Comparison of ENCODE assay signal across 32 cellular contexts in genomic region chrX:106919932-106920452, GRCh38. TPM values are rescaled to one million over a fixed set of nuclear protein-coding genes. Genes with fewer than 3 reads are reported as not detected.
DNase-seq lines count a peak whose midpoint lies in the region; ATAC-seq and TF ChIP-seq lines count a peak whose summit lies in the region.
"Had no signal": no experiment of that assay in that cellular context is flagged by ENCODE, and none has a peak within 500 bp of the region (broad histone marks: within the 10 kb centered on the region; RNA-seq: fewer than 3 reads in every experiment).

Gene CLDN2, plus strand, starts transcription at chrX:106920402. Its CDS starts 7,827 bp downstream, at chrX:106928229.

- CTCF ChIA-PET in WTC11 (lab: Charles Lee), result interaction anchor here (0.7 to 1.0 kb wide), 3 partner anchors 26 to 1059 kb away, joined by 3 to 9 read pairs (median 3); no protein-coding TSS in a partner anchor

- POLR2A ChIA-PET in WTC11 (lab: Charles Lee), result interaction anchor here (0.7 kb wide), 1 partner anchor 102 kb away, joined by 3 read pairs; no protein-coding TSS in a partner anchor

- no peak within 1 kb of the TSS for H2AFZ ChIP-seq in neuronal stem cell (ENCODE audit: low read length)

- peak; percentile 39 for DNase-seq in WTC11 (ENCODE audit: low spot score)
- peak; percentile 85 for DNase-seq in iPS-NIHi7 (ENCODE audit: extremely low spot score)
- DNase-seq in neuronal stem cell (ENCODE audit: low spot score), result peak; percentile 75
- no peak for DNase-seq in A172 (ENCODE audit: low spot score)
- DNase-seq: activated CD4-positive, alpha-beta memory T cell treated with anti-CD3 and anti-CD28 coated beads for 36 hours; activated CD8-positive, alpha-beta memory T cell treated with anti-CD3 and anti-CD28 coated beads, Interleukin-2, amount 50 U/mL, for 48 hours; activated naive CD8-positive, alpha-beta T cell treated with anti-CD3 and anti-CD28 coated beads for 36 hours; EL; esophagus squamous epithelium; hippocampal formation; Karpas-422; kidney glomerular epithelial cell; MV-4-11; naive B cell; NCI-H1694 treated with DMSO at 0.1 percent for 48 hours; NCI-H2171; NCI-H524; ovary; SJCRH30; stimulated activated CD4-positive, alpha-beta T cell treated with anti-CD3 and anti-CD28 coated beads, Interleukin-4, amount 100 ng/mL, for 1 hour; T-cell had no signal

- no peak within 1 kb of the TSS for H3K23ac ChIP-seq in neuronal stem cell (ENCODE audit: low read depth, low read length, poor library complexity)

- no peaks in the 10 kb centered on the region for H3K36me3 Mint-ChIP-seq in WTC11
- H3K36me3 Mint-ChIP-seq: activated CD4-positive, alpha-beta memory T cell treated with anti-CD3 and anti-CD28 coated beads for 36 hours; activated naive CD8-positive, alpha-beta T cell treated with anti-CD3 and anti-CD28 coated beads for 36 hours; CD14-positive monocyte; memory B cell; naive B cell; stimulated activated memory B cell treated with anti-CD40 and anti-IgM and Interleukin-4, amounts not matched to agents 10 μg/mL and 1 μg/mL and 100 μg/mL, for 72 hours; T-cell had no signal

- H3K9me3 Mint-ChIP-seq in WTC11, result no peaks in the 10 kb centered on the region
- H3K9me3 Mint-ChIP-seq: activated CD4-positive, alpha-beta memory T cell treated with anti-CD3 and anti-CD28 coated beads for 36 hours; activated naive CD8-positive, alpha-beta T cell treated with anti-CD3 and anti-CD28 coated beads for 36 hours; activated T-helper 2 cell treated with anti-CD3 and anti-CD28 coated beads, Interferon-gamma antibody, Interleukin-2, Interleukin-4, amounts not matched to agents 10 μg/mL and 5 μg/mL and 100 μg/mL, durations not matched to agents 14 hours and 24 hours and 36 hours; memory B cell; stimulated activated memory B cell treated with anti-CD40 and anti-IgM and Interleukin-4, amounts not matched to agents 10 μg/mL and 1 μg/mL and 100 μg/mL, for 72 hours; T-cell had no signal

- H3K18ac ChIP-seq in neuronal stem cell (ENCODE audit: low read length), result peak within 1 kb of the TSS; percentile 81

- no peak for TF ChIP-seq CTCF in WTC11 (IDR thresholded peaks at IDR 0.05)

- peaks cover 11% of the 10 kb centered on the region; the same call in 1 of the 2 replicates for H3K4me1 Mint-ChIP-seq in WTC11
- H3K4me1 Mint-ChIP-seq: naive B cell; stimulated activated memory B cell treated with anti-CD40 and anti-IgM and Interleukin-4, amounts not matched to agents 10 μg/mL and 1 μg/mL and 100 μg/mL, for 72 hours had no signal

- H3K79me1 ChIP-seq in neuronal stem cell (ENCODE audit: low read depth, low read length), result no peaks in the 10 kb centered on the region

- no peak for TF ChIP-seq POLR2A in GM18505 (IDR thresholded peaks at IDR 0.05; ENCODE audit: borderline replicate concordance, extremely low read depth, insufficient read depth, insufficient read length)

- H3K36me3 ChIP-seq in ES-I3 (ENCODE audit: insufficient read depth, low read length) (no peaks in the 10 kb centered on the region), neuronal stem cell (replicated peaks in 1 of 2; ENCODE audit: control insufficient read depth in 2 of 2, insufficient read depth in 2 of 2, low read length in 2 of 2) (no peaks in the 10 kb centered on the region)
- H3K36me3 ChIP-seq: esophagus squamous epithelium, ovary, right atrium auricular region, SJCRH30, suprapubic skin had no signal

- H4K91ac ChIP-seq in neuronal stem cell (ENCODE audit: low read depth, low read length, poor library complexity), result no peak within 1 kb of the TSS

- no peak within 1 kb of the TSS for H2BK120ac ChIP-seq in neuronal stem cell (ENCODE audit: low read depth, low read length)

- H2AK5ac ChIP-seq in neuronal stem cell (ENCODE audit: low read depth, low read length), result no peak within 1 kb of the TSS

- H3K4ac ChIP-seq in neuronal stem cell (ENCODE audit: low read length), result no peak within 1 kb of the TSS

- no peaks in the 10 kb centered on the region; the same call in 1 of the 2 replicates for H3K27me3 Mint-ChIP-seq in WTC11 (ENCODE audit: low read depth)

- H3K9me3 ChIP-seq in ES-I3 (ENCODE audit: control insufficient read depth, insufficient read depth, low read length) (no peaks in the 10 kb centered on the region), neuronal stem cell (replicated peaks in 1 of 2; ENCODE audit: control insufficient read depth in 2 of 2, insufficient read depth in 1 of 2, low read depth in 1 of 2, low read length in 2 of 2) (no peaks in the 10 kb centered on the region)
- H3K9me3 ChIP-seq: esophagus squamous epithelium, ovary, right atrium auricular region, SJCRH30, suprapubic skin had no signal

- H2BK12ac ChIP-seq in neuronal stem cell (ENCODE audit: low read length), result no peak within 1 kb of the TSS

- no peak within 1 kb of the TSS for H3K27ac Mint-ChIP-seq in WTC11
- H3K27ac Mint-ChIP-seq: activated CD4-positive, alpha-beta memory T cell treated with anti-CD3 and anti-CD28 coated beads for 36 hours; activated naive CD8-positive, alpha-beta T cell treated with anti-CD3 and anti-CD28 coated beads for 36 hours; activated T-helper 2 cell treated with anti-CD3 and anti-CD28 coated beads, Interferon-gamma antibody, Interleukin-2, Interleukin-4, amounts not matched to agents 10 μg/mL and 5 μg/mL and 100 μg/mL, durations not matched to agents 14 hours and 24 hours and 36 hours; memory B cell; naive B cell; stimulated activated memory B cell treated with anti-CD40 and anti-IgM and Interleukin-4, amounts not matched to agents 10 μg/mL and 1 μg/mL and 100 μg/mL, for 72 hours; T-cell had no signal

- no CpG with 5 or more reads among the region's 2 CpGs for WGBS in neuronal stem cell (ENCODE audit: extremely low coverage in 2 of 2, insufficient read length in 2 of 2, insufficient replicate concordance in 1 of 2), 2 donors

- H2BK15ac ChIP-seq in neuronal stem cell (ENCODE audit: low read length), result no peak within 1 kb of the TSS

- peak within 1 kb of the TSS; percentile 90 for H2BK5ac ChIP-seq in neuronal stem cell (ENCODE audit: low read length)

- ATAC-seq in WTC11, result peak; percentile 90
- no peak for ATAC-seq in HG02852 (IDR thresholded peaks at IDR 0.05; ENCODE audit: unreplicated experiment)
- no peak for ATAC-seq in GM18505 (IDR thresholded peaks at IDR 0.05; ENCODE audit: unreplicated experiment)
- ATAC-seq: activated CD4-positive, CD25-positive, alpha-beta regulatory T cell treated with anti-CD3 and anti-CD28 coated beads, Interleukin-2, amount 50 U/mL, for 24 hours; stimulated activated memory B cell treated with anti-CD40 and anti-IgM and Interleukin-4, amounts not matched to agents 10 μg/mL and 1 μg/mL and 100 μg/mL, for 72 hours; T-cell had no signal

- H3K9ac ChIP-seq in ES-I3 (ENCODE audit: low read depth, low read length) (peak within 1 kb of the TSS; percentile 8; the same call in 1 of the 2 replicates), neuronal stem cell (ENCODE audit: low read depth, low read length, poor library complexity) (no peak within 1 kb of the TSS)

- peak within 1 kb of the TSS; percentile 68 for H3K27ac ChIP-seq in neuronal stem cell (replicated peaks; ENCODE audit: low read length)
- H3K27ac ChIP-seq: esophagus squamous epithelium, ovary, right atrium auricular region, SJCRH30, suprapubic skin had no signal

- H3K4me1 ChIP-seq in ES-I3 (ENCODE audit: insufficient read depth, low read length) (peaks cover 15% of the 10 kb centered on the region), neuronal stem cell (ENCODE audit: control insufficient read depth in 2 of 2, insufficient read depth in 1 of 2, low read depth in 1 of 2, low read length in 2 of 2) (peaks cover 6 to 11% of the 10 kb centered on the region in 2 donors)
- H3K4me1 ChIP-seq: right atrium auricular region, SJCRH30, suprapubic skin had no signal

- H3K4me2 ChIP-seq in neuronal stem cell (ENCODE audit: insufficient read depth, low read length, poor library complexity, severe bottlenecking), result peak within 1 kb of the TSS; percentile 14

- H3K27me3 ChIP-seq in neuronal stem cell (ENCODE audit: control insufficient read depth in 3 of 3, insufficient read depth in 3 of 3, low read depth in 1 of 3, low read length in 3 of 3), result peaks cover 0 to 32% (median 0%) of the 10 kb centered on the region in 3 experiments
- H3K27me3 ChIP-seq: esophagus squamous epithelium, ovary, right atrium auricular region, SJCRH30, suprapubic skin had no signal

- no peak within 1 kb of the TSS for H3K14ac ChIP-seq in neuronal stem cell (ENCODE audit: low read length)

- no peak within 1 kb of the TSS for H3K4me3 Mint-ChIP-seq in WTC11
- H3K4me3 Mint-ChIP-seq: activated CD4-positive, alpha-beta memory T cell treated with anti-CD3 and anti-CD28 coated beads for 36 hours; activated naive CD8-positive, alpha-beta T cell treated with anti-CD3 and anti-CD28 coated beads for 36 hours; CD14-positive monocyte; memory B cell; naive B cell; stimulated activated memory B cell treated with anti-CD40 and anti-IgM and Interleukin-4, amounts not matched to agents 10 μg/mL and 1 μg/mL and 100 μg/mL, for 72 hours; T-cell had no signal

- no peak within 1 kb of the TSS for H4K8ac ChIP-seq in neuronal stem cell (ENCODE audit: low read depth, low read length)

- H3K4me3 ChIP-seq in neuronal stem cell (ENCODE audit: low read length in 2 of 2), result no peak within 1 kb of the TSS
- H3K4me3 ChIP-seq: esophagus squamous epithelium, ovary, right atrium auricular region, SJCRH30, suprapubic skin had no signal

TF ChIP-seq in WTC11, 78 proteins besides CTCF, POLR2A, EP300 and RAD21:
- TF ChIP-seq ZNF512 (CRISPR knock-in tag; IDR thresholded peaks at IDR 0.05; ENCODE audit: borderline replicate concordance), result no peak
- peak; percentile 49; the same call in 1 of the 2 replicates for TF ChIP-seq ZNF423 (CRISPR knock-in tag; IDR thresholded peaks at IDR 0.05)

RNA-seq across cellular contexts. Expression of gene CLDN2, which starts in this region (rescaled TPM):
- total RNA-seq in WTC11 (2021), result 0.11 TPM in 1 of 3 replicates, not detected in the others
- 0.35 TPM for polyA plus RNA-seq in neuronal stem cell (2013, experiment 1 of 2)
- 0.35 TPM for polyA plus RNA-seq in neuronal stem cell (2013, experiment 2 of 2)
- not detected in 2 replicates for total RNA-seq in A172 (2014; rRNA removed; shearing (Covaris generic))
- total RNA-seq: activated CD4-positive, alpha-beta memory T cell treated with anti-CD3 and anti-CD28 coated beads for 36 hours; activated naive CD8-positive, alpha-beta T cell treated with anti-CD3 and anti-CD28 coated beads for 36 hours; activated T-helper 2 cell treated with anti-CD3 and anti-CD28 coated beads, Interferon-gamma antibody, Interleukin-2, Interleukin-4, amounts not matched to agents 10 μg/mL and 5 μg/mL and 100 μg/mL, durations not matched to agents 14 hours and 24 hours and 36 hours; esophagus squamous epithelium; frontal cortex; right atrium auricular region; SJCRH30 had no signal
- polyA plus RNA-seq: CD14-positive monocyte had no signal

Comparison
In these comparisons a context has a peak if more than half of its experiments do, and no peak if none do; other contexts are left out.
1. Peak in DNase-seq and ATAC-seq in WTC11; RNA of the gene not detected or under 1 TPM.